Comparison of ENCODE assay signal across 1 cellular context in the genomic region with DNA sequence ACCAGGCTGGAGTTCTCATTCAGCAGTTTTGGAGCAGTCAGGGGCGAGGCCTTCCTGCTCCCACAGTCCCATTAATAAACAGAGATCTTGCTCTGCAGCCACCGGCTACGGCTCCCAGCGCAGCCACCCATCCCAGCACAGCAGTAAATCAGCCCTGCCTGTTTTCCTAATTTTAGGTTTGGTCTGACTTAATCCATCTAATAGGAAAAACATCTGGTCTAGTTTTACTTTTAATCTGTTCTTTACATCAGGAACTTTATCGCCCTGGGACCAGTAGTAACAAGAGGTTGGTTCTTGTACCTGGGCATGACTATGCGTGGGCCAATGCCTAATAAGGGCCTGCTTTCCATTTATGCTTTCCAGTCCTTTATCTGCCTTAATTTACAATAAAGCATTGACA.
TF ChIP-seq lines count a peak whose summit lies in the region.

No MANE protein-coding gene starts in this region.

TF ChIP-seq in SK-N-SH, 30 proteins besides CTCF, POLR2A, EP300 and RAD21 (continued from another document):
- TF ChIP-seq YY1 (IDR thresholded peaks at IDR 0.05; ENCODE audit: low read depth) (no peak), FOXJ3 (CRISPR knock-in tag; IDR thresholded peaks at IDR 0.05) (peak; percentile 76), USF2 (IDR thresholded peaks at IDR 0.05; ENCODE audit: borderline replicate concordance, low read depth, low read length) (no peak), CHD2 (IDR thresholded peaks at IDR 0.05; ENCODE audit: low read length, partially characterized antibody) (peak; percentile 49), PBX3 (IDR thresholded peaks at IDR 0.05) (no peak), ZBTB33 (IDR thresholded peaks at IDR 0.05; ENCODE audit: borderline replicate concordance, low read depth) (no peak), RXRA (IDR thresholded peaks at IDR 0.05; ENCODE audit: borderline replicate concordance, low read depth) (no peak), TCF12 (IDR thresholded peaks at IDR 0.05) (no peak), MEF2A (IDR thresholded peaks at IDR 0.05; ENCODE audit: borderline replicate concordance, low read depth) (no peak), RFX5 (IDR thresholded peaks at IDR 0.05; ENCODE audit: low read length) (no peak; the same call in 1 of the 2 replicates), GATA2 (CRISPR knock-in tag; IDR thresholded peaks at IDR 0.05) (peak; percentile 92), JUND (IDR thresholded peaks at IDR 0.05) (no peak), POLR2AphosphoS5 (IDR thresholded peaks at IDR 0.05; ENCODE audit: low read depth, low read length) (no peak), EZH2phosphoT487 (IDR thresholded peaks at IDR 0.05; ENCODE audit: borderline replicate concordance, low read depth) (no peak), FOXM1 (IDR thresholded peaks at IDR 0.05; ENCODE audit: low read depth) (no peak)
- TF ChIP-seq, protein P1, sequence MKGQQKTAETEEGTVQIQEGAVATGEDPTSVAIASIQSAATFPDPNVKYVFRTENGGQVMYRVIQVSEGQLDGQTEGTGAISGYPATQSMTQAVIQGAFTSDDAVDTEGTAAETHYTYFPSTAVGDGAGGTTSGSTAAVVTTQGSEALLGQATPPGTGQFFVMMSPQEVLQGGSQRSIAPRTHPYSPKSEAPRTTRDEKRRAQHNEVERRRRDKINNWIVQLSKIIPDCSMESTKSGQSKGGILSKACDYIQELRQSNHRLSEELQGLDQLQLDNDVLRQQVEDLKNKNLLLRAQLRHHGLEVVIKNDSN (IDR thresholded peaks at IDR 0.05; ENCODE audit: borderline replicate concordance, low read depth) = no peak
